ENCODE assay signal across 11 cellular contexts in genomic region chr1:12477301-12477700, GRCh38.
DNase-seq lines count a peak whose midpoint lies in the region; ATAC-seq, FAIRE-seq and TF ChIP-seq lines count a peak whose summit lies in the region.
"Had no signal": no experiment of that assay in that cellular context is flagged by ENCODE, and none has a peak within 500 bp of the region (broad histone marks: within the 10 kb centered on the region; RNA-seq: fewer than 3 reads in every experiment).

No MANE protein-coding gene starts in this region.

- H3K27me3 Mint-ChIP-seq in immature natural killer cell (ENCODE audit: low read depth in 3 of 3): peaks cover 0 to 9% (median 6%) of the 10 kb centered on the region in 3 donors

- no peak overlapping the region for H3K4me2 ChIP-seq in DND-41 (ENCODE audit: insufficient read depth, low read length)

- H2AFZ ChIP-seq in DND-41 (ENCODE audit: low read depth, low read length): no peak overlapping the region

- FAIRE-seq in small intestine (lab: Jason Lieb, UNC): no peak

- H3K9ac ChIP-seq in DND-41 (ENCODE audit: low read depth, low read length): no peak overlapping the region

- no peaks in the 10 kb centered on the region for H3K79me2 ChIP-seq in DND-41 (ENCODE audit: insufficient read depth, low read length)

- peaks cover 98% of the 10 kb centered on the region in 2 donors for H3K4me1 Mint-ChIP-seq in immature natural killer cell

- TF ChIP-seq CTCF in DND-41 (IDR thresholded peaks at IDR 0.05; ENCODE audit: borderline replicate concordance, extremely low read depth, low read length, poor library complexity, severe bottlenecking): no peak

- H3K27ac ChIP-seq in DND-41 (ENCODE audit: low read length) (peak overlapping the region; percentile 98), small intestine (ENCODE audit: low read depth in 1 of 2, low read length in 1 of 2) (peak overlapping the region; percentile 84 to 92)

- peaks cover 9% of the 10 kb centered on the region for H3K36me3 ChIP-seq in DND-41 (ENCODE audit: insufficient read depth, low read length)
- no peaks in the 10 kb centered on the region for H3K36me3 ChIP-seq in small intestine (ENCODE audit: control insufficient read depth in 2 of 2, insufficient read depth in 2 of 2, low read length in 2 of 2)

- no peaks in the 10 kb centered on the region for H3K9me3 Mint-ChIP-seq in immature natural killer cell

- no peak for ATAC-seq in DND-41 (ENCODE audit: insufficient read depth, low read depth)
- no peak for ATAC-seq in SK-N-SH treated with all-trans-retinoic acid at 6 μM for 48 hours
- no peak for ATAC-seq in GM18868 (IDR thresholded peaks at IDR 0.05; ENCODE audit: unreplicated experiment)

- H3K4me3 ChIP-seq in DND-41 (ENCODE audit: low read depth in 1 of 2, low read length in 2 of 2): no peak overlapping the region
- H3K4me3 ChIP-seq in small intestine (ENCODE audit: low read depth in 1 of 2, low read length in 2 of 2): no peak overlapping the region

- H3K27me3 ChIP-seq in DND-41 (ENCODE audit: insufficient read depth, low read length, poor library complexity) (no peaks in the 10 kb centered on the region), small intestine (ENCODE audit: control insufficient read depth in 2 of 2, insufficient read depth in 2 of 2, low read length in 2 of 2) (no peaks in the 10 kb centered on the region)

- 89 to 92% (median 90%) methylated on average over 6 of the region's 6 CpGs for WGBS in small intestine, 3 donors

- DNase-seq in DND-41: no peak
- DNase-seq in immature natural killer cell: no peak
- no peak for DNase-seq in small intestine
- DNase-seq in stimulated activated CD4-positive, alpha-beta T cell treated with anti-CD3 and anti-CD28 coated beads, Interleukin-2, amount 100 ng/mL, for 48 hours: no peak
- no peak for DNase-seq in HPDE6-E6E7 (ENCODE audit: extremely low spot score)
- DNase-seq in DMS79 (lab: John Stamatoyannopoulos, UW): no peak
- DNase-seq: activated effector memory CD4-positive, alpha-beta T cell treated with anti-CD3 and anti-CD28 coated beads, Interleukin-2, amount 50 U/mL, for 16 hours; effector CD4-positive, alpha-beta T cell; NCI-H1105 treated with DMSO at 0.1 percent for 48 hours had no signal

- H3K27ac Mint-ChIP-seq in immature natural killer cell: peak overlapping the region; percentile 89 to 98 (median 94)

- peaks cover 99% of the 10 kb centered on the region for H3K4me1 ChIP-seq in DND-41 (ENCODE audit: insufficient read depth, low read length)
- peaks cover 35 to 56% of the 10 kb centered on the region in 2 donors for H3K4me1 ChIP-seq in small intestine (ENCODE audit: control insufficient read depth in 2 of 2, insufficient read depth in 1 of 2, low read depth in 1 of 2, low read length in 1 of 2)

- no peaks in the 10 kb centered on the region for H4K20me1 ChIP-seq in DND-41 (ENCODE audit: insufficient read depth, low read length)

- H3K9me3 ChIP-seq in DND-41 (ENCODE audit: insufficient read depth, low read length, severe bottlenecking) (no peaks in the 10 kb centered on the region), small intestine (ENCODE audit: control insufficient read depth, low read depth) (no peaks in the 10 kb centered on the region)

- H3K4me3 Mint-ChIP-seq in immature natural killer cell: peak overlapping the region in 3 of 5 donors; percentile 28 to 82 (median 73)

- H3K36me3 Mint-ChIP-seq in immature natural killer cell: peaks cover 0 to 8% (median 5%) of the 10 kb centered on the region in 3 donors

TF ChIP-seq in SK-N-SH treated with all-trans-retinoic acid at 6 μM for 48 hours, 23 proteins besides CTCF, POLR2A, EP300 and RAD21:
- TF ChIP-seq ZFP3 (CRISPR knock-in tag; IDR thresholded peaks at IDR 0.05): no peak
- TF ChIP-seq, protein P1, sequence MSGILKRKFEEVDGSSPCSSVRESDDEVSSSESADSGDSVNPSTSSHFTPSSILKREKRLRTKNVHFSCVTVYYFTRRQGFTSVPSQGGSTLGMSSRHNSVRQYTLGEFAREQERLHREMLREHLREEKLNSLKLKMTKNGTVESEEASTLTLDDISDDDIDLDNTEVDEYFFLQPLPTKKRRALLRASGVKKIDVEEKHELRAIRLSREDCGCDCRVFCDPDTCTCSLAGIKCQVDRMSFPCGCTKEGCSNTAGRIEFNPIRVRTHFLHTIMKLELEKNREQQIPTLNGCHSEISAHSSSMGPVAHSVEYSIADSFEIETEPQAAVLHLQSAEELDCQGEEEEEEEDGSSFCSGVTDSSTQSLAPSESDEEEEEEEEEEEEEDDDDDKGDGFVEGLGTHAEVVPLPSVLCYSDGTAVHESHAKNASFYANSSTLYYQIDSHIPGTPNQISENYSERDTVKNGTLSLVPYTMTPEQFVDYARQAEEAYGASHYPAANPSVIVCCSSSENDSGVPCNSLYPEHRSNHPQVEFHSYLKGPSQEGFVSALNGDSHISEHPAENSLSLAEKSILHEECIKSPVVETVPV (CRISPR knock-in tag; IDR thresholded peaks at IDR 0.05): no peak
- TF ChIP-seq RARB (CRISPR knock-in tag; IDR thresholded peaks at IDR 0.05): peak; percentile 7; the same call in 1 of the 2 replicates
TF ChIP-seq in SK-N-SH treated with all-trans-retinoic acid at 6 μM for 48 hours: peak in this region for 1.
